In the genomic region with DNA sequence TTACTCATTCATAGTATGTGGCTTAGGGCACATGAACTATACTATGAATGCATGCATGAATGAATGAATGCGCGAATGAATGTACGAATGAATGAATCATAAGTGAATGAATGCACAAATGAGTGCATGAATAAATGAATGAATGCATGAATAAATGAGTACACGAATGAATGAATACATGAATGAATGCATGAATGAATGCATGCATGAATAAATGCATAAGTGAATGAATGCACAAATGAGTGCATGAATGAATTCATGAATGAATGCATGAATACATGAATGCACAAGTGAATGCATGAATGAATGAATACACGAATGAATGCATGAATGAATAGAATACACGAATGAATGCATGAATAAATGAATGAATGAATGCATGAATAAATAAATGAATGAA, we compare ENCODE assay signal across 29 cellular contexts. TPM values are rescaled to one million over a fixed set of nuclear protein-coding genes. Genes with fewer than 3 reads are reported as not detected.
"Had no signal": no experiment of that assay in that cellular context is flagged by ENCODE, and none has a peak within 500 bp of the region (broad histone marks: within the 10 kb centered on the region; RNA-seq: fewer than 3 reads in every experiment).

No MANE protein-coding gene starts in this region.

- H3K9me3 Mint-ChIP-seq: mesothelial cell of epicardium, naive B cell had no signal

- H3K36me3 Mint-ChIP-seq: mesothelial cell of epicardium, naive B cell had no signal

- FAIRE-seq: colon, endothelial cell of umbilical vein, frontal cortex, islet of Langerhans, keratinocyte had no signal

- H3K4me1 Mint-ChIP-seq: naive B cell had no signal

- DNase-seq: dermis blood vessel endothelial cell; effector CD4-positive, alpha-beta T cell; effector memory CD4-positive, alpha-beta T cell; foreskin keratinocyte; heart right ventricle; hippocampal formation; left cardiac atrium; left ventricle myocardium superior; mesenchymal stem cell; naive B cell had no signal

- H3K9me3 ChIP-seq: esophagus muscularis mucosa, gastroesophageal sphincter, heart right ventricle, left lung, lower lobe of right lung, mucosa of descending colon had no signal

- ATAC-seq: foreskin keratinocyte, gastroesophageal sphincter, heart right ventricle, left cardiac atrium, left lung, left ventricle myocardium superior, lower lobe of right lung, mucosa of descending colon had no signal

- H3K27ac ChIP-seq: coronary artery, dorsolateral prefrontal cortex, esophagus muscularis mucosa, foreskin keratinocyte, gastroesophageal sphincter, heart right ventricle, left lung, lower lobe of right lung had no signal

- H3K4me3 Mint-ChIP-seq: mesothelial cell of epicardium, naive B cell had no signal

- H3K4me1 ChIP-seq: foreskin keratinocyte, gastroesophageal sphincter, left lung, lower lobe of right lung had no signal

- H3K27ac Mint-ChIP-seq: mesothelial cell of epicardium, naive B cell had no signal

- H3K4me3 ChIP-seq: coronary artery, dorsolateral prefrontal cortex, esophagus muscularis mucosa, gastroesophageal sphincter, heart right ventricle, left lung, lower lobe of right lung, mucosa of descending colon had no signal

- H3K27me3 ChIP-seq: foreskin keratinocyte had no signal

- H3K36me3 ChIP-seq: esophagus muscularis mucosa, gastroesophageal sphincter, heart right ventricle, left lung, lower lobe of right lung had no signal

RNA-seq across cellular contexts. Expression of gene FCN1, which starts 52.5 kb away (rescaled TPM):
- total RNA-seq: dermis blood vessel endothelial cell, endothelial cell of umbilical vein, epithelial cell of proximal tubule, fibroblast of lung, fibroblast of villous mesenchyme, foreskin keratinocyte, kidney epithelial cell, lung microvascular endothelial cell, mesothelial cell of epicardium, myocyte had no signal
- polyA plus RNA-seq: endothelial cell of umbilical vein, fibroblast of lung, foreskin keratinocyte, keratinocyte had no signal
